Comparison of ENCODE assay signal across 25 cellular contexts in genomic region chr2:64085936-64086335, GRCh38. TPM values are rescaled to one million over a fixed set of nuclear protein-coding genes. Genes with fewer than 3 reads are reported as not detected.
DNase-seq lines count a peak whose midpoint lies in the region; ATAC-seq and TF ChIP-seq lines count a peak whose summit lies in the region.
"Had no signal": no experiment of that assay in that cellular context is flagged by ENCODE, and none has a peak within 500 bp of the region (broad histone marks: within the 10 kb centered on the region; RNA-seq: fewer than 3 reads in every experiment).

No MANE protein-coding gene starts in this region.

- H3K9me3 Mint-ChIP-seq in activated T-cell treated with anti-CD3 and anti-CD28 coated beads, Interleukin-2, amount 50 U/mL, for 72 hours = peaks cover 0 to 5% of the 10 kb centered on the region in 2 donors
- H3K9me3 Mint-ChIP-seq in activated B cell treated with CpG ODN at 0.5 μM for 24 hours = no peaks in the 10 kb centered on the region
- peaks cover 0 to 3% of the 10 kb centered on the region in 2 donors for H3K9me3 Mint-ChIP-seq in activated naive CD4-positive, alpha-beta T cell treated with anti-CD3 and anti-CD28 coated beads, Interleukin-2, amount 50 U/mL, for 72 hours

- H3K4me1 Mint-ChIP-seq in activated T-cell treated with anti-CD3 and anti-CD28 coated beads, Interleukin-2, amount 50 U/mL, for 72 hours (ENCODE audit: low read depth) = peaks cover 9% of the 10 kb centered on the region
- peaks cover 62% of the 10 kb centered on the region for H3K4me1 Mint-ChIP-seq in activated B cell treated with CpG ODN at 0.5 μM for 24 hours

- no peak overlapping the region for H3K27ac ChIP-seq in prostate gland
- H3K27ac ChIP-seq: 22Rv1, BLaER1, HL-60, KMS-11 had no signal

- H3K4me3 ChIP-seq in fibroblast of the aortic adventitia (ENCODE audit: low read depth, low read length) = no peak overlapping the region
- no peak overlapping the region for H3K4me3 ChIP-seq in prostate gland
- H3K4me3 ChIP-seq: BLaER1, GM12878 had no signal

- 37% methylated on average over 2 of the region's 2 CpGs for WGBS in prostate gland

- H3K27ac Mint-ChIP-seq in activated T-cell treated with anti-CD3 and anti-CD28 coated beads, Interleukin-2, amount 50 U/mL, for 72 hours = peak overlapping the region; percentile 31
- H3K27ac Mint-ChIP-seq in activated B cell treated with CpG ODN at 0.5 μM for 24 hours = peak overlapping the region; percentile 84
- no peak overlapping the region for H3K27ac Mint-ChIP-seq in activated naive CD4-positive, alpha-beta T cell treated with anti-CD3 and anti-CD28 coated beads, Interleukin-2, amount 50 U/mL, for 72 hours

- ATAC-seq in activated T-cell treated with anti-CD3 and anti-CD28 coated beads, Interleukin-2, amount 50 U/mL, for 72 hours (replicated peaks in 1 of 2) = no peak
- no peak for ATAC-seq in activated B cell treated with CpG ODN at 0.5 μM for 24 hours (ENCODE audit: low read depth)
- no peak for ATAC-seq in activated naive CD4-positive, alpha-beta T cell treated with anti-CD3 and anti-CD28 coated beads, Interleukin-2, amount 50 U/mL, for 72 hours
- ATAC-seq: HCT116 had no signal

- no peak for DNase-seq in activated T-cell treated with anti-CD3 and anti-CD28 coated beads, Interleukin-2, amount 50 U/mL, for 72 hours
- DNase-seq in activated T-cell treated with anti-CD3 and anti-CD28 coated beads, Interleukin-2, amount 50 U/mL, for 48 hours = no peak
- DNase-seq in activated B cell treated with CpG ODN at 0.5 μM for 24 hours (no peak), fibroblast of the aortic adventitia (ENCODE audit: low read depth) (peak; percentile 33), A172 (ENCODE audit: low spot score) (no peak), prostate gland (ENCODE audit: low spot score) (no peak), activated gamma-delta T cell treated with Interleukin-2 at 50 U/mL for 16 hours (no peak)
- DNase-seq in activated naive CD4-positive, alpha-beta T cell treated with anti-CD3 and anti-CD28 coated beads, Interleukin-2, amount 50 U/mL, for 72 hours (ENCODE audit: low spot score in 2 of 2) = no peak
- DNase-seq: CD4-positive, CD25-positive, alpha-beta regulatory T cell; EL; GDM1; NCI-H1048; NCI-H1417; NCI-H1694; NCI-H2029 treated with DMSO at 0.1 percent for 48 hours; NCI-H69; SIG-M5; SK-N-SH had no signal

- H3K36me3 ChIP-seq in prostate gland = no peaks in the 10 kb centered on the region

- no peaks in the 10 kb centered on the region for H3K4me1 ChIP-seq in prostate gland (replicated peaks)

- TF ChIP-seq POLR2A in prostate gland (IDR thresholded peaks at IDR 0.05) = no peak

- no peaks in the 10 kb centered on the region for H3K9me3 ChIP-seq in prostate gland
- H3K9me3 ChIP-seq: BLaER1, SK-N-SH had no signal

- peaks cover under 1 to 4% of the 10 kb centered on the region in 2 donors for H3K36me3 Mint-ChIP-seq in activated T-cell treated with anti-CD3 and anti-CD28 coated beads, Interleukin-2, amount 50 U/mL, for 72 hours (ENCODE audit: insufficient read depth in 2 of 2)
- H3K36me3 Mint-ChIP-seq in activated B cell treated with CpG ODN at 0.5 μM for 24 hours (ENCODE audit: low read depth) = peaks cover 8% of the 10 kb centered on the region
- H3K36me3 Mint-ChIP-seq in activated naive CD4-positive, alpha-beta T cell treated with anti-CD3 and anti-CD28 coated beads, Interleukin-2, amount 50 U/mL, for 72 hours = peaks cover under 1 to 1% of the 10 kb centered on the region in 2 donors

- H3K4me3 Mint-ChIP-seq in activated T-cell treated with anti-CD3 and anti-CD28 coated beads, Interleukin-2, amount 50 U/mL, for 72 hours = no peak overlapping the region
- H3K4me3 Mint-ChIP-seq in activated B cell treated with CpG ODN at 0.5 μM for 24 hours = no peak overlapping the region
- H3K4me3 Mint-ChIP-seq: CD4-positive, CD25-positive, alpha-beta regulatory T cell had no signal

- POLR2A ChIA-PET in activated B cell treated with CpG ODN at 0.5 μM for 24 hours (lab: Charles Lee) = interaction anchor here (1.5 to 2.6 kb wide), 4 partner anchors 36 to 241 kb away, joined by 5 to 22 read pairs (median 6); no protein-coding TSS in a partner anchor

- CTCF ChIA-PET in activated B cell treated with CpG ODN at 0.5 μM for 24 hours (lab: Charles Lee) = interaction anchor here (1.2 to 1.6 kb wide), 2 partner anchors 36 to 242 kb away, joined by 5 to 7 read pairs; no protein-coding TSS in a partner anchor

- H3K27me3 ChIP-seq in prostate gland (replicated peaks; ENCODE audit: insufficient read depth) = no peaks in the 10 kb centered on the region
- H3K27me3 ChIP-seq: BLaER1 had no signal

- intact Hi-C loops in activated B cell treated with CpG ODN at 0.5 μM for 24 hours (cut with micrococcal nuclease) (loop anchor here (2.0 kb wide), 1 partner anchor 15 kb away; no protein-coding TSS in a partner anchor), prostate gland (cut with DNase I) (no loop called here)

- no peak for TF ChIP-seq CTCF in activated B cell treated with CpG ODN at 0.5 μM for 24 hours (IDR thresholded peaks at IDR 0.05)
- no peak for TF ChIP-seq CTCF in fibroblast of the aortic adventitia (IDR thresholded peaks at IDR 0.05; ENCODE audit: insufficient read depth, low read length)
- no peak for TF ChIP-seq CTCF in prostate gland (IDR thresholded peaks at IDR 0.05)

- no peaks in the 10 kb centered on the region for H3K27me3 Mint-ChIP-seq in activated T-cell treated with anti-CD3 and anti-CD28 coated beads, Interleukin-2, amount 50 U/mL, for 72 hours (ENCODE audit: low read depth)
- no peaks in the 10 kb centered on the region for H3K27me3 Mint-ChIP-seq in activated B cell treated with CpG ODN at 0.5 μM for 24 hours
- H3K27me3 Mint-ChIP-seq: IgD-negative memory B cell had no signal

RNA-seq across cellular contexts. Expression of gene PELI1, which starts 58.3 kb away (rescaled TPM):
- 10 to 100 TPM; 33.1 to 59.4 TPM for total RNA-seq in activated T-cell treated with anti-CD3 and anti-CD28 coated beads, Interleukin-2, amount 50 U/mL, for 72 hours
- total RNA-seq in activated B cell treated with CpG ODN at 0.5 μM for 24 hours (81.4 and 93.1 TPM in 2 replicates), fibroblast of the aortic adventitia (ENCODE audit: low replicate concordance) (5.8 and 8.3 TPM in 2 replicates), prostate gland (10 to 100 TPM; 16.9 to 32.9 TPM)
- total RNA-seq in A172 (2014; rRNA removed; shearing (Covaris generic)) = 3.6 and 5.6 TPM in 2 replicates
- total RNA-seq in activated naive CD4-positive, alpha-beta T cell treated with anti-CD3 and anti-CD28 coated beads, Interleukin-2, amount 50 U/mL, for 72 hours = 10 to 100 TPM; 32.7 to 38.7 TPM

Comparison
In these comparisons a context has a peak if more than half of its experiments do, and no peak if none do; other contexts are left out.
1. H3K27ac Mint-ChIP-seq: peak in activated T-cell treated with anti-CD3 and anti-CD28 coated beads, Interleukin-2, amount 50 U/mL, for 72 hours (single experiment) and activated B cell treated with CpG ODN at 0.5 μM for 24 hours (single experiment); none in activated naive CD4-positive, alpha-beta T cell treated with anti-CD3 and anti-CD28 coated beads, Interleukin-2, amount 50 U/mL, for 72 hours (0 of 2).